8 cellular contexts compared by ENCODE assay signal in genomic region chr1:61083014-61083798, GRCh38. TPM values are rescaled to one million over a fixed set of nuclear protein-coding genes. Genes with fewer than 3 reads are reported as not detected.
DNase-seq lines count a peak whose midpoint lies in the region; ATAC-seq and TF ChIP-seq lines count a peak whose summit lies in the region.

No MANE protein-coding gene starts in this region.

- DNase-seq in activated T-cell treated with anti-CD3 and anti-CD28 coated beads for 1 hour (ENCODE audit: low read depth) (peak; percentile 3), activated T-cell treated with anti-CD3 and anti-CD28 coated beads for 4 hours (no peak), endothelial cell (ENCODE audit: low spot score) (peak; percentile 49), mesothelial cell of epicardium (ENCODE audit: low spot score in 2 of 2, unreplicated experiment in 2 of 2) (peak in 1 of 2 experiments; percentile 49)
- peak; percentile 4 to 6 for DNase-seq in activated CD4-positive, alpha-beta T cell treated with anti-CD3 and anti-CD28 coated beads, Interleukin-2, amount 50 U/mL, for 4 hours

- no peaks in the 10 kb centered on the region for H3K36me3 ChIP-seq in thymus (ENCODE audit: control insufficient read depth, insufficient read depth)

- WGBS in thymus: under 1% methylated on average over 104 of the region's 104 CpGs

- H3K27me3 ChIP-seq in thymus (ENCODE audit: control insufficient read depth, insufficient read depth): peaks cover 19% of the 10 kb centered on the region

- H3K4me1 Mint-ChIP-seq in endothelial cell (ENCODE audit: unreplicated experiment) (peaks cover 38% of the 10 kb centered on the region), mesothelial cell of epicardium (peaks cover 68% of the 10 kb centered on the region)

- ATAC-seq in HG03095 (IDR thresholded peaks at IDR 0.05; ENCODE audit: unreplicated experiment) (no peak), GM18868 (IDR thresholded peaks at IDR 0.05; ENCODE audit: unreplicated experiment) (no peak)

- H3K27ac ChIP-seq in thymus (ENCODE audit: low read depth): peak overlapping the region; percentile 88

- H3K9me3 Mint-ChIP-seq in endothelial cell (ENCODE audit: unreplicated experiment): no peaks in the 10 kb centered on the region
- no peaks in the 10 kb centered on the region for H3K9me3 Mint-ChIP-seq in mesothelial cell of epicardium

- no peak overlapping the region for H3K27ac Mint-ChIP-seq in endothelial cell (ENCODE audit: unreplicated experiment)
- peak overlapping the region; percentile 97 for H3K27ac Mint-ChIP-seq in mesothelial cell of epicardium

- TF ChIP-seq CTCF in endothelial cell (IDR thresholded peaks at IDR 0.05; ENCODE audit: unreplicated experiment) (no peak), mesothelial cell of epicardium (IDR thresholded peaks at IDR 0.05; ENCODE audit: unreplicated experiment) (no peak)

- peaks cover 27% of the 10 kb centered on the region for H3K4me1 ChIP-seq in thymus (ENCODE audit: control insufficient read depth, insufficient read depth, low read length)

- H3K36me3 Mint-ChIP-seq in endothelial cell (ENCODE audit: low read depth, unreplicated experiment): peaks cover 5% of the 10 kb centered on the region
- H3K36me3 Mint-ChIP-seq in mesothelial cell of epicardium: peaks cover 4% of the 10 kb centered on the region

- H3K9me3 ChIP-seq in thymus (ENCODE audit: control insufficient read depth): no peaks in the 10 kb centered on the region

- H3K27me3 Mint-ChIP-seq in endothelial cell (ENCODE audit: unreplicated experiment): peaks cover 14% of the 10 kb centered on the region
- no peaks in the 10 kb centered on the region for H3K27me3 Mint-ChIP-seq in mesothelial cell of epicardium (ENCODE audit: low read depth)

- H3K4me3 ChIP-seq in thymus (ENCODE audit: low read length): peak overlapping the region; percentile 79

- H3K4me3 Mint-ChIP-seq in endothelial cell (ENCODE audit: unreplicated experiment): peak overlapping the region; percentile 98
- H3K4me3 Mint-ChIP-seq in mesothelial cell of epicardium: peak overlapping the region; percentile 94

RNA-seq across cellular contexts. Expression of gene NFIA, which starts 0.8 kb away (rescaled TPM):
- total RNA-seq in endothelial cell (ENCODE audit: unreplicated experiment) (16.2 TPM), mesothelial cell of epicardium (152 to 163 TPM (median 162 TPM) in 3 replicates)
- polyA plus RNA-seq in thymus: 10.3 TPM
